ENCODE assay signal across 1 cellular context in genomic region chr3:141486735-141487418, GRCh38.
TF ChIP-seq lines count a peak whose summit lies in the region.

TSS of gene RASA2 (plus strand) at chr3:141487027. CDS start at chr3:141487084, 57 bp downstream.

TF ChIP-seq in H1, 55 proteins besides CTCF, POLR2A, EP300 and RAD21 (continued from another document):
- TF ChIP-seq E2F6 (IDR thresholded peaks at IDR 0.05) (no peak), SIX5 (IDR thresholded peaks at IDR 0.05; ENCODE audit: low read depth, low read length) (no peak), BACH1 (IDR thresholded peaks at IDR 0.05; ENCODE audit: low read length) (no peak), RNF2 (IDR thresholded peaks at IDR 0.05; ENCODE audit: borderline replicate concordance, low read depth, low read length, missing control alignments, poor library complexity, severe bottlenecking) (no peak), TBP (IDR thresholded peaks at IDR 0.05; ENCODE audit: low read depth, low read length) (no peak), CHD7 (IDR thresholded peaks at IDR 0.05; ENCODE audit: insufficient replicate concordance, low read length) (no peak), JUND (IDR thresholded peaks at IDR 0.05; ENCODE audit: low read length) (no peak), GTF2F1 (IDR thresholded peaks at IDR 0.05; ENCODE audit: borderline replicate concordance, low read depth, low read length) (no peak), CBX8 (IDR thresholded peaks at IDR 0.05; ENCODE audit: borderline replicate concordance, low read depth, low read length) (no peak), HDAC2 (IDR thresholded peaks at IDR 0.05; ENCODE audit: borderline replicate concordance in 1 of 2, low read depth in 2 of 2, low read length in 2 of 2) (0 out of 4 replicates have a peak, but pooled peaks of 1 of the 2 experiments have one; percentile 54), MAX (IDR thresholded peaks at IDR 0.05) (no peak), JUN (IDR thresholded peaks at IDR 0.05; ENCODE audit: low read depth, low read length) (no peak), USF2 (IDR thresholded peaks at IDR 0.05; ENCODE audit: low read length) (no peak), ASH2L (IDR thresholded peaks at IDR 0.05; ENCODE audit: low read length) (no peak), SUZ12 (IDR thresholded peaks at IDR 0.05; ENCODE audit: low read length) (no peak), ATF2 (IDR thresholded peaks at IDR 0.05; ENCODE audit: low read length) (no peak), TAF7 (optimal IDR thresholded peaks at IDR 0.05; ENCODE audit: borderline replicate concordance, low read depth, low read length) (peak; percentile 20), CEBPB (IDR thresholded peaks at IDR 0.05; ENCODE audit: low read depth, low read length) (no peak), FOSL1 (IDR thresholded peaks at IDR 0.05; ENCODE audit: insufficient read depth, low read depth, low read length) (no peak), RXRA (IDR thresholded peaks at IDR 0.05; ENCODE audit: insufficient read depth, low read depth, low read length) (no peak), CBX5 (IDR thresholded peaks at IDR 0.05; ENCODE audit: low read depth, low read length) (no peak), BRCA1 (IDR thresholded peaks at IDR 0.05; ENCODE audit: low read depth, low read length) (no peak), SP1 (IDR thresholded peaks at IDR 0.05; ENCODE audit: low read depth, low read length) (no peak), SRF (IDR thresholded peaks at IDR 0.05; ENCODE audit: low read depth, low read length) (no peak), TAF1 (IDR thresholded peaks at IDR 0.05; ENCODE audit: low read depth, low read length) (peak; percentile 76), KDM1A (IDR thresholded peaks at IDR 0.05; ENCODE audit: borderline replicate concordance, low read length) (no peak), NRF1 (IDR thresholded peaks at IDR 0.05; ENCODE audit: low read depth, low read length) (no peak), PHF8 (conservative IDR thresholded peaks at IDR 0.05; ENCODE audit: low read depth, low read length) (peak; percentile 98), RBBP5 (IDR thresholded peaks at IDR 0.05; ENCODE audit: borderline replicate concordance, low read depth, low read length) (peak; percentile 34; the same call in 1 of the 2 replicates), SP2 (IDR thresholded peaks at IDR 0.05; ENCODE audit: low read length) (no peak), EGR1 (IDR thresholded peaks at IDR 0.05; ENCODE audit: borderline replicate concordance, low read depth, low read length) (no peak), HDAC6 (IDR thresholded peaks at IDR 0.05; ENCODE audit: low read depth, low read length) (no peak), CREB1 (IDR thresholded peaks at IDR 0.05) (no peak), NANOG (IDR thresholded peaks at IDR 0.05; ENCODE audit: insufficient read depth, low read depth, low read length, poor library complexity, severe bottlenecking) (no peak), CHD2 (IDR thresholded peaks at IDR 0.05; ENCODE audit: low read length) (no peak; the same call in 1 of the 2 replicates), TCF12 (IDR thresholded peaks at IDR 0.05; ENCODE audit: low read depth, low read length) (no peak), MAFK (IDR thresholded peaks at IDR 0.05; ENCODE audit: low read depth, low read length) (no peak), RFX5 (IDR thresholded peaks at IDR 0.05; ENCODE audit: borderline replicate concordance, low read depth, low read length) (no peak), ZNF274 (IDR thresholded peaks at IDR 0.05; ENCODE audit: borderline replicate concordance, extremely low read depth, low read length) (no peak), ATF3 (IDR thresholded peaks at IDR 0.05; ENCODE audit: insufficient read depth, low read depth, low read length) (no peak), POLR2AphosphoS5 (IDR thresholded peaks at IDR 0.05; ENCODE audit: low read depth, low read length) (peak; percentile 78; the same call in 1 of the 2 replicates), YY1 (IDR thresholded peaks at IDR 0.05; ENCODE audit: low read depth, low read length) (peak; percentile 83; the same call in 1 of the 2 replicates), SP4 (IDR thresholded peaks at IDR 0.05; ENCODE audit: low read length) (no peak), SAP30 (IDR thresholded peaks at IDR 0.05; ENCODE audit: insufficient read depth, insufficient replicate concordance, low read length) (no peak), KDM5A (IDR thresholded peaks at IDR 0.05; ENCODE audit: low read length) (no peak), SIN3A (conservative IDR thresholded peaks at IDR 0.05 in 1 of 2, IDR thresholded peaks at IDR 0.05 in 1 of 2; ENCODE audit: low read depth in 1 of 2, low read length in 2 of 2) (no peak), POU5F1 (IDR thresholded peaks at IDR 0.05; ENCODE audit: low read depth, low read length) (no peak), SIRT6 (IDR thresholded peaks at IDR 0.05; ENCODE audit: low read length) (no peak), TEAD4 (IDR thresholded peaks at IDR 0.05; ENCODE audit: low read depth, low read length) (no peak), GABPA (IDR thresholded peaks at IDR 0.05; ENCODE audit: borderline replicate concordance, insufficient read depth, low read length) (no peak), CHD1 (IDR thresholded peaks at IDR 0.05; ENCODE audit: low read depth, low read length) (no peak)
TF ChIP-seq in H1: peak in this region for 8.
